Comparison of ENCODE assay signal across 9 cellular contexts in the genomic region with DNA sequence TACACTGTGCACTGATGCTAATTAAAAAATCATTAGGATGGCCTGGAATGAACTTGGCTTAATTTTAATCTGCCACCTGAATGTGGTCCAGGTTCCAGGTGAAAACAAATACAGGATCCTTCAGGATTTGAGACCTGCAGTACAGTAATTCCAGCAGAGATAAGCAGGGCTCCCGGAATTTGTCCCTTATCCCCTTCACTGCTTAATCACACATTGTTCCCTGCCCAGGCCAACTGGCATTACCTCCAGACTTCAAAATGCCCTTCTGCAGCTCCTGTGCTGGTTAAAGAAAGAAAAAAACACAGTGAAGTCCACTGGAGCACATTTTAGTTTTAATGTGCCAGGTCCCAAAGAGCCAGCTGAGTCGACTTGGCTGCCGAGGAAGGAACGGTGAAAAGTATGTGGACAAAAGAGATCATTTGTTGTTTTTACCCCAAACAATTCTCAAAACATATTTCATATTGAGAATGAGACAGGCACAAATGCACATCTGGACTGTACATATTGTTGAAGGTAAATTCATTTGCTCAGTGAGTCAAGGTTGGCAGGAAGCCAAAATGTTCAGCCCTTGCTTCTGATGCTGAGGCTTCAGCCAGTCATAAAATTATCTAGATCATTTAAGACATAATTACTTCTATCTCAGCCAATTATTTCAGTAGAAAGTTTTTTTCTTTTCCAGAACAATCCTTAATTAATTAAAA. TPM values are rescaled to one million over a fixed set of nuclear protein-coding genes. Genes with fewer than 3 reads are reported as not detected.
DNase-seq lines count a peak whose midpoint lies in the region; ATAC-seq and TF ChIP-seq lines count a peak whose summit lies in the region.
"Had no signal": no experiment of that assay in that cellular context is flagged by ENCODE, and none has a peak within 500 bp of the region (broad histone marks: within the 10 kb centered on the region; RNA-seq: fewer than 3 reads in every experiment).

No MANE protein-coding gene starts in this region.

- H3K4me3 ChIP-seq in cardiac muscle cell, result no peak overlapping the region
- H3K4me3 ChIP-seq: esophagus squamous epithelium had no signal

- no peaks in the 10 kb centered on the region for H3K27me3 ChIP-seq in cardiac muscle cell
- H3K27me3 ChIP-seq: esophagus squamous epithelium had no signal

- no peak for ATAC-seq in HG03025 (IDR thresholded peaks at IDR 0.05; ENCODE audit: low FRiP score, unreplicated experiment)
- no peak for ATAC-seq in HG03108 (IDR thresholded peaks at IDR 0.05; ENCODE audit: unreplicated experiment)
- no peak for ATAC-seq in GM18909 (IDR thresholded peaks at IDR 0.05; ENCODE audit: poor library complexity, unreplicated experiment)

- H3K9me3 ChIP-seq in cardiac muscle cell (ENCODE audit: low read depth), result no peaks in the 10 kb centered on the region
- H3K9me3 ChIP-seq: esophagus squamous epithelium had no signal

- peaks cover 26% of the 10 kb centered on the region for H3K4me1 ChIP-seq in cardiac muscle cell (ENCODE audit: low read depth)

- H3K27ac ChIP-seq in cardiac muscle cell, result peak overlapping the region; percentile 68
- H3K27ac ChIP-seq: esophagus squamous epithelium had no signal

- H3K36me3 ChIP-seq in cardiac muscle cell, result no peaks in the 10 kb centered on the region
- H3K36me3 ChIP-seq: esophagus squamous epithelium had no signal

- no peak for TF ChIP-seq CTCF in cardiac muscle cell (IDR thresholded peaks at IDR 0.05; ENCODE audit: low read depth, low read length)

- DNase-seq in AG08396 (ENCODE audit: low spot score), result peak; percentile 15
- DNase-seq in LHCN-M2 (ENCODE audit: low read depth), result peak; percentile 52
- DNase-seq in RPMI8226, result peak; percentile 54
- DNase-seq in cardiac muscle cell (ENCODE audit: low read depth in 1 of 2, low spot score in 1 of 2), result peak; percentile 41 to 73
- no peak for DNase-seq in HPDE6-E6E7 (ENCODE audit: extremely low spot score)
- DNase-seq: esophagus squamous epithelium had no signal

RNA-seq across cellular contexts. Expression of a gene that starts 28.4 kb away (rescaled TPM):
- 149 and 155 TPM in 2 replicates for total RNA-seq in LHCN-M2 (2014; rRNA removed)
- polyA plus RNA-seq in LHCN-M2 (2012), result 64.5 TPM
- 36.4 and 56.6 TPM in 2 replicates for total RNA-seq in cardiac muscle cell
- polyA plus RNA-seq in cardiac muscle cell, result 93.1 and 98.2 TPM in 2 replicates
